8 cellular contexts compared by ENCODE assay signal in genomic region chr4:69823481-69824186, GRCh38. TPM values are rescaled to one million over a fixed set of nuclear protein-coding genes. Genes with fewer than 3 reads are reported as not detected.
DNase-seq lines count a peak whose midpoint lies in the region; ATAC-seq and TF ChIP-seq lines count a peak whose summit lies in the region.

No MANE protein-coding gene starts in this region.

- TF ChIP-seq CTCF in GM20000 (IDR thresholded peaks at IDR 0.05; ENCODE audit: extremely low read depth, missing control alignments) (peak; percentile 62), brain microvascular endothelial cell (IDR thresholded peaks at IDR 0.05; ENCODE audit: low read depth, low read length, missing control alignments) (peak; percentile 83)

- peaks cover 0 to 21% of the 10 kb centered on the region in 2 donors for H3K4me1 Mint-ChIP-seq in natural killer cell treated with Interleukin-12 subunit alpha and Interleukin-12 subunit beta and Interleukin-15 and Interleukin-18, amount 100 ng/mL, for 72 hours (ENCODE audit: low read depth in 2 of 2)

- peak; percentile 97 for ATAC-seq in HG03565 (IDR thresholded peaks at IDR 0.05; ENCODE audit: unreplicated experiment)
- peak; percentile 56 to 73 for ATAC-seq in natural killer cell treated with Interleukin-12 subunit alpha and Interleukin-12 subunit beta and Interleukin-15 and Interleukin-18, amount 100 ng/mL, for 72 hours

- no peak overlapping the region for H3K27ac ChIP-seq in brain microvascular endothelial cell

- in situ Hi-C loops in brain microvascular endothelial cell (cut with HindIII; ENCODE audit: low pct_ligation_motif_present, low sequenced_read_pairs) = no loop called here

- H3K4me3 ChIP-seq in brain microvascular endothelial cell (ENCODE audit: low read depth, low read length) = no peak overlapping the region

- peak overlapping the region in 1 of 2 donors; percentile 27 for H3K27ac Mint-ChIP-seq in natural killer cell treated with Interleukin-12 subunit alpha and Interleukin-12 subunit beta and Interleukin-15 and Interleukin-18, amount 100 ng/mL, for 72 hours

- no peaks in the 10 kb centered on the region for H3K27me3 Mint-ChIP-seq in natural killer cell treated with Interleukin-12 subunit alpha and Interleukin-12 subunit beta and Interleukin-15 and Interleukin-18, amount 100 ng/mL, for 72 hours

- H3K4me3 Mint-ChIP-seq in natural killer cell treated with Interleukin-12 subunit alpha and Interleukin-12 subunit beta and Interleukin-15 and Interleukin-18, amount 100 ng/mL, for 72 hours = no peak overlapping the region

- no peaks in the 10 kb centered on the region for H3K36me3 ChIP-seq in brain microvascular endothelial cell (replicated peaks)

- no peaks in the 10 kb centered on the region for H3K9me3 Mint-ChIP-seq in natural killer cell treated with Interleukin-12 subunit alpha and Interleukin-12 subunit beta and Interleukin-15 and Interleukin-18, amount 100 ng/mL, for 72 hours

- DNase-seq in GDM1 (lab: John Stamatoyannopoulos, UW) (peak; percentile 23), GM20000 (ENCODE audit: low spot score) (no peak), RPMI8226 (peak; percentile 18), brain microvascular endothelial cell (peak; percentile 60), NCI-H2171 treated with DMSO at 0.1 percent for 48 hours (lab: John Stamatoyannopoulos, UW) (no peak), anterior cingulate cortex (lab: John Stamatoyannopoulos, UW) (no peak)
- DNase-seq in natural killer cell treated with Interleukin-12 subunit alpha and Interleukin-12 subunit beta and Interleukin-15 and Interleukin-18, amount 100 ng/mL, for 72 hours (ENCODE audit: low spot score) = no peak

- H3K27me3 ChIP-seq in brain microvascular endothelial cell (replicated peaks) = no peaks in the 10 kb centered on the region

- no peaks in the 10 kb centered on the region for H3K36me3 Mint-ChIP-seq in natural killer cell treated with Interleukin-12 subunit alpha and Interleukin-12 subunit beta and Interleukin-15 and Interleukin-18, amount 100 ng/mL, for 72 hours

RNA-seq across cellular contexts. Expression of gene SULT1E1, which starts 36.3 kb away (rescaled TPM):
- total RNA-seq in natural killer cell treated with Interleukin-12 subunit alpha and Interleukin-12 subunit beta and Interleukin-15 and Interleukin-18, amount 100 ng/mL, for 72 hours = not detected

Comparison
In these comparisons a context has a peak if more than half of its experiments do, and no peak if none do; other contexts are left out.
1. DNase-seq: peak in GDM1 (single experiment), RPMI8226 (single experiment) and brain microvascular endothelial cell (single experiment); none in GM20000 (single experiment), natural killer cell treated with Interleukin-12 subunit alpha and Interleukin-12 subunit beta and Interleukin-15 and Interleukin-18, amount 100 ng/mL, for 72 hours (single experiment), NCI-H2171 treated with DMSO at 0.1 percent for 48 hours (single experiment) and anterior cingulate cortex (0 of 58).